Comparison of ENCODE assay signal across 16 cellular contexts in the genomic region with DNA sequence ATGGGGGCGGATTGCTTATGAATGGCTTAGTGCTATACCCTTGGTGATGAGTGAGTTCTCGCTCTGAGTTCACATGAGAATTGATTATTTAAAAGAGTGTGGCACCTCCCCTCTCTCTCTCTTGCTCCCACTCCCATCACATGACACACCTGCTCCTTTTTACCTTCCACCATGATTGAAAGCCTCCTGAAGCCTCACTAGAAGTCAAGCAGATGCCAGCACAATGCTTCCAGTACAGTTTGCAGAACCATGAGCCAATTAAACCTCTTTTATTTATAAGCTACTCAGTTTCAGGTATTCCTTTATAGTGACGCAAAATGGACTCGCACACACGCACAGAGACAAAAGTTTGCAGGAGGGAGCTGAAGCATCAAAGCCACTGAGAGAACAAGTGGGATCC.
DNase-seq lines count a peak whose midpoint lies in the region; ATAC-seq and TF ChIP-seq lines count a peak whose summit lies in the region.
"Had no signal": no experiment of that assay in that cellular context is flagged by ENCODE, and none has a peak within 500 bp of the region (broad histone marks: within the 10 kb centered on the region; RNA-seq: fewer than 3 reads in every experiment).

No MANE protein-coding gene starts in this region.

- RAD21 ChIA-PET in HCT116 (lab: Charles Lee; ENCODE audit: low non-redundant PET in 1 of 2, low total read pairs in 2 of 2, uncharacterized antibody in 2 of 2, unreplicated experiment in 2 of 2): no interaction called here

- H3K9ac ChIP-seq in HCT116 (ENCODE audit: low read length): no peak overlapping the region
- H3K9ac ChIP-seq: BLaER1 had no signal

- H3K36me3 Mint-ChIP-seq in activated T-helper 17 cell treated with anti-CD3 and anti-CD28 coated beads, Interleukin-2, amount 50 U/mL, for 72 hours (ENCODE audit: low read depth): no peaks in the 10 kb centered on the region

- H3K27me3 Mint-ChIP-seq in activated T-helper 17 cell treated with anti-CD3 and anti-CD28 coated beads, Interleukin-2, amount 50 U/mL, for 72 hours: no peaks in the 10 kb centered on the region
- H3K27me3 Mint-ChIP-seq: B cell had no signal

- H3K27ac ChIP-seq in HCT116 (ENCODE audit: low read depth, low read length): no peak overlapping the region
- H3K27ac ChIP-seq in neutrophil: peak overlapping the region; percentile 81
- H3K27ac ChIP-seq: BLaER1 had no signal

- no peak overlapping the region for H3K4me2 ChIP-seq in HCT116 (ENCODE audit: low read length)
- H3K4me2 ChIP-seq: BLaER1, GM23338 had no signal

- TF ChIP-seq RAD21 in HCT116 (IDR thresholded peaks at IDR 0.05; ENCODE audit: low read depth): no peak

- peak overlapping the region; percentile 46 for H3K27ac Mint-ChIP-seq in activated T-helper 17 cell treated with anti-CD3 and anti-CD28 coated beads, Interleukin-2, amount 50 U/mL, for 72 hours
- H3K27ac Mint-ChIP-seq: B cell; CD4-positive, alpha-beta memory T cell; GM23338; H9 had no signal

- POLR2A ChIA-PET in HCT116 (lab: Charles Lee): no interaction called here

- TF ChIP-seq CTCF in HCT116 (IDR thresholded peaks at IDR 0.05 in 2 of 3, conservative IDR thresholded peaks at IDR 0.05 in 1 of 3; ENCODE audit: borderline replicate concordance in 1 of 3, insufficient read depth in 1 of 3, low read depth in 2 of 3, low read length in 2 of 3) (no peak), neutrophil (IDR thresholded peaks at IDR 0.05) (no peak)

- H3K9me2 ChIP-seq in HCT116 (ENCODE audit: insufficient read depth): no peaks in the 10 kb centered on the region

- intact Hi-C loops in HCT116 (cut with micrococcal nuclease): no loop called here

- no peak for DNase-seq in HCT116 (ENCODE audit: low read depth, low spot score)
- DNase-seq in activated CD4-positive, alpha-beta T cell treated with anti-CD3 and anti-CD28 coated beads, Interleukin-2, amount 50 U/mL, for 48 hours: no peak
- no peak for DNase-seq in NOMO-1 (lab: John Stamatoyannopoulos, UW; ENCODE audit: unreplicated experiment in 2 of 2)
- no peak for DNase-seq in HPDE6-E6E7 (ENCODE audit: extremely low spot score)
- DNase-seq: Calu3; CD4-positive, alpha-beta memory T cell; COR-L47; DMS53; DMS79 treated with DMSO at 0.1 percent for 48 hours; GF-D8; H9 had no signal

- H3K27me3 ChIP-seq in HCT116 (ENCODE audit: insufficient read depth, low read length): no peaks in the 10 kb centered on the region
- no peaks in the 10 kb centered on the region for H3K27me3 ChIP-seq in neutrophil
- H3K27me3 ChIP-seq: BLaER1 had no signal

- H3K79me2 ChIP-seq in HCT116 (ENCODE audit: insufficient read depth, low read length): no peaks in the 10 kb centered on the region

- H3K4me1 ChIP-seq in HCT116 (ENCODE audit: control insufficient read depth in 1 of 2, insufficient read depth in 2 of 2, low read length in 2 of 2) (peaks cover 3 to 15% of the 10 kb centered on the region in 2 experiments; a peak in 3 of 4 replicates), neutrophil (ENCODE audit: control insufficient read depth in 1 of 2, insufficient read depth in 1 of 2, low read depth in 1 of 2, low read length in 1 of 2) (peaks cover 37 to 41% of the 10 kb centered on the region in 2 experiments)
- H3K4me1 ChIP-seq: BLaER1 had no signal

- H3K9me3 ChIP-seq in HCT116 (ENCODE audit: control insufficient read depth in 1 of 2, insufficient read depth in 1 of 2, low read depth in 1 of 2, low read length in 2 of 2) (no peaks in the 10 kb centered on the region; a peak in 1 of 4 replicates), neutrophil (no peaks in the 10 kb centered on the region)

- H4K20me1 ChIP-seq in HCT116 (ENCODE audit: insufficient read depth): no peaks in the 10 kb centered on the region
- H4K20me1 ChIP-seq: BLaER1 had no signal

- BruUV-seq in HCT116 (replicated peaks; lab: Mats Ljungman, UMichigan): no TSS peak

- H3K9me3 Mint-ChIP-seq in activated T-helper 17 cell treated with anti-CD3 and anti-CD28 coated beads, Interleukin-2, amount 50 U/mL, for 72 hours: peaks cover 5% of the 10 kb centered on the region

- H3K4me3 Mint-ChIP-seq in activated T-helper 17 cell treated with anti-CD3 and anti-CD28 coated beads, Interleukin-2, amount 50 U/mL, for 72 hours: no peak overlapping the region
- H3K4me3 Mint-ChIP-seq: B cell; CD4-positive, alpha-beta memory T cell; GM23338; H9 had no signal

- H2AFZ ChIP-seq in HCT116 (ENCODE audit: low read depth, low read length, poor library complexity, severe bottlenecking): no peak overlapping the region
- H2AFZ ChIP-seq: GM23338 had no signal

- H3K36me3 ChIP-seq in HCT116 (ENCODE audit: control insufficient read depth in 1 of 2, insufficient read depth in 2 of 2, low read length in 2 of 2): no peaks in the 10 kb centered on the region
- H3K36me3 ChIP-seq in neutrophil: no peaks in the 10 kb centered on the region
- H3K36me3 ChIP-seq: BLaER1 had no signal

- CTCF ChIA-PET in HCT116 (lab: Charles Lee): no interaction called here

- H3K4me3 ChIP-seq in HCT116 (replicated peaks in 1 of 2; ENCODE audit: low read depth in 1 of 2, low read length in 2 of 2) (no peak overlapping the region), neutrophil (ENCODE audit: low read depth in 1 of 2, low read length in 1 of 2) (no peak overlapping the region)
- H3K4me3 ChIP-seq: BLaER1, GM23338 had no signal

- TF ChIP-seq POLR2A in HCT116 (IDR thresholded peaks at IDR 0.05; ENCODE audit: borderline replicate concordance, extremely low read depth, insufficient read depth, insufficient read length): no peak

- peaks cover 8% of the 10 kb centered on the region for H3K4me1 Mint-ChIP-seq in activated T-helper 17 cell treated with anti-CD3 and anti-CD28 coated beads, Interleukin-2, amount 50 U/mL, for 72 hours
- H3K4me1 Mint-ChIP-seq: B cell; CD4-positive, alpha-beta memory T cell had no signal

- no peak for ATAC-seq in HCT116
- ATAC-seq in activated T-helper 17 cell treated with anti-CD3 and anti-CD28 coated beads, Interleukin-2, amount 50 U/mL, for 72 hours (replicated peaks): no peak
- ATAC-seq: GM23338 had no signal

TF ChIP-seq in HCT116, 20 proteins besides CTCF, POLR2A, EP300 and RAD21:
- TF ChIP-seq CBX3 (IDR thresholded peaks at IDR 0.05; ENCODE audit: low read depth): peak; percentile 33; the same call in 1 of the 2 replicates
- no peak for TF ChIP-seq CEBPB (IDR thresholded peaks at IDR 0.05; ENCODE audit: low read depth)
TF ChIP-seq in HCT116: peak in this region for 1.
